1 cellular context compared by ENCODE assay signal in the genomic region with DNA sequence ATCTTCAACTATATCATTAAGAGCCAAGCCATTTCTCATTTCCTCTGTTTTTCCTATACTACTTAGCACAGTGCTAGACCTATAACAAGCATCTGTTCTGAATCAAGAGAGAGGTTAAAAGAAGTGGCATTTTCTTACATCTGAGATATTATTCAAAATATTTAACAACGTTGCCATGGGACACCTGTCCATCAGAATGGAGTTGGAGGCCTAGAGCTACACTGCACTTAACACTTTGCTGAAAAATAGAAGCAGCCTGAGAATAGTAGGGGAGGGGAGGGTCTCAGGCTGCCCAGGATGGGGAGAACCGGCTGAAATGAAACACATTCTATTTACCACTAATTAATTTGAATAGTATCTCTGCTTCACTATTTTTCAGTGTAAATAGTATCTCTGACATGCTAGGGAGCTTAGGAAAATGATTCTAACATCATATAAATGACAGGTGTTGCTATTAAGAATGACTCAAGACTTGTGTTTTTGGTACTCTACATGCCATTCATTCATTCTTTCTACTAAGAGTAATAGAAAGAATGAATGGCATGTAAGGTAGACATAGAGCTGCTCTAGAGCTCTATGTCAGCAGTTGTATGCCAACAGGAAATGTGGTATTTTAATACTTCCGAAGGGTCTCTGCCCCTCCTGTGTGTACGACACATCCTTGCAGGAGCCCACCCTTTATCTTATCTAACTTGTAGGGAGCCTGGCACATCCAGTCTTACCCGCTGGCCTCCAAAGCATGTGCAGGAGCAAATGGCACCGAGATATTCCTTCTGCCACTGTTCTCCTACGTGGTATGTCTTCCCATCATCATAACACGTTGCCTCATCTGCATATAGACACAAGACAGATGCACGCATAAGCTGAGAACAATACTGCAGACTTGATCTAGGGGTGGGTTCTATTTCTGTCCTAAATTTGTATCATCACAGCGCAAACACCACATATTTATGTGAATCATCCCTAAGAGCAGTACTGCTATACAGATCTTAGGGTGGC.
TF ChIP-seq lines count a peak whose summit lies in the region.

No MANE protein-coding gene starts in this region.

TF ChIP-seq in WTC11, 78 proteins besides CTCF, POLR2A, EP300 and RAD21:
- TF ChIP-seq, protein P1, sequence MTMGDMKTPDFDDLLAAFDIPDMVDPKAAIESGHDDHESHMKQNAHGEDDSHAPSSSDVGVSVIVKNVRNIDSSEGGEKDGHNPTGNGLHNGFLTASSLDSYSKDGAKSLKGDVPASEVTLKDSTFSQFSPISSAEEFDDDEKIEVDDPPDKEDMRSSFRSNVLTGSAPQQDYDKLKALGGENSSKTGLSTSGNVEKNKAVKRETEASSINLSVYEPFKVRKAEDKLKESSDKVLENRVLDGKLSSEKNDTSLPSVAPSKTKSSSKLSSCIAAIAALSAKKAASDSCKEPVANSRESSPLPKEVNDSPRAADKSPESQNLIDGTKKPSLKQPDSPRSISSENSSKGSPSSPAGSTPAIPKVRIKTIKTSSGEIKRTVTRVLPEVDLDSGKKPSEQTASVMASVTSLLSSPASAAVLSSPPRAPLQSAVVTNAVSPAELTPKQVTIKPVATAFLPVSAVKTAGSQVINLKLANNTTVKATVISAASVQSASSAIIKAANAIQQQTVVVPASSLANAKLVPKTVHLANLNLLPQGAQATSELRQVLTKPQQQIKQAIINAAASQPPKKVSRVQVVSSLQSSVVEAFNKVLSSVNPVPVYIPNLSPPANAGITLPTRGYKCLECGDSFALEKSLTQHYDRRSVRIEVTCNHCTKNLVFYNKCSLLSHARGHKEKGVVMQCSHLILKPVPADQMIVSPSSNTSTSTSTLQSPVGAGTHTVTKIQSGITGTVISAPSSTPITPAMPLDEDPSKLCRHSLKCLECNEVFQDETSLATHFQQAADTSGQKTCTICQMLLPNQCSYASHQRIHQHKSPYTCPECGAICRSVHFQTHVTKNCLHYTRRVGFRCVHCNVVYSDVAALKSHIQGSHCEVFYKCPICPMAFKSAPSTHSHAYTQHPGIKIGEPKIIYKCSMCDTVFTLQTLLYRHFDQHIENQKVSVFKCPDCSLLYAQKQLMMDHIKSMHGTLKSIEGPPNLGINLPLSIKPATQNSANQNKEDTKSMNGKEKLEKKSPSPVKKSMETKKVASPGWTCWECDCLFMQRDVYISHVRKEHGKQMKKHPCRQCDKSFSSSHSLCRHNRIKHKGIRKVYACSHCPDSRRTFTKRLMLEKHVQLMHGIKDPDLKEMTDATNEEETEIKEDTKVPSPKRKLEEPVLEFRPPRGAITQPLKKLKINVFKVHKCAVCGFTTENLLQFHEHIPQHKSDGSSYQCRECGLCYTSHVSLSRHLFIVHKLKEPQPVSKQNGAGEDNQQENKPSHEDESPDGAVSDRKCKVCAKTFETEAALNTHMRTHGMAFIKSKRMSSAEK (CRISPR knock-in tag; IDR thresholded peaks at IDR 0.05; ENCODE audit: borderline replicate concordance): no peak
- TF ChIP-seq NR1H2 (CRISPR knock-in tag; IDR thresholded peaks at IDR 0.05): no peak
- TF ChIP-seq, protein P2, sequence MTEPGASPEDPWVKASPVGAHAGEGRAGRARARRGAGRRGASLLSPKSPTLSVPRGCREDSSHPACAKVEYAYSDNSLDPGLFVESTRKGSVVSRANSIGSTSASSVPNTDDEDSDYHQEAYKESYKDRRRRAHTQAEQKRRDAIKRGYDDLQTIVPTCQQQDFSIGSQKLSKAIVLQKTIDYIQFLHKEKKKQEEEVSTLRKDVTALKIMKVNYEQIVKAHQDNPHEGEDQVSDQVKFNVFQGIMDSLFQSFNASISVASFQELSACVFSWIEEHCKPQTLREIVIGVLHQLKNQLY (CRISPR knock-in tag; IDR thresholded peaks at IDR 0.05): no peak
- TF ChIP-seq RORB (CRISPR knock-in tag; IDR thresholded peaks at IDR 0.05): no peak; the same call in 1 of the 2 replicates
- no peak for TF ChIP-seq RELA (CRISPR knock-in tag; IDR thresholded peaks at IDR 0.05; ENCODE audit: borderline replicate concordance)
- no peak for TF ChIP-seq CREB1 (CRISPR knock-in tag; IDR thresholded peaks at IDR 0.05)
- no peak for TF ChIP-seq EMX1 (CRISPR knock-in tag; IDR thresholded peaks at IDR 0.05)
- no peak for TF ChIP-seq NFE2L1 (CRISPR knock-in tag; IDR thresholded peaks at IDR 0.05)
- no peak for TF ChIP-seq FOXK1 (CRISPR knock-in tag; IDR thresholded peaks at IDR 0.05)
- TF ChIP-seq, protein P3, sequence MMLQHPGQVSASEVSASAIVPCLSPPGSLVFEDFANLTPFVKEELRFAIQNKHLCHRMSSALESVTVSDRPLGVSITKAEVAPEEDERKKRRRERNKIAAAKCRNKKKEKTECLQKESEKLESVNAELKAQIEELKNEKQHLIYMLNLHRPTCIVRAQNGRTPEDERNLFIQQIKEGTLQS (CRISPR knock-in tag; conservative IDR thresholded peaks at IDR 0.05): no peak
- TF ChIP-seq ZNF423 (CRISPR knock-in tag; IDR thresholded peaks at IDR 0.05): no peak
- TF ChIP-seq MXD4 (CRISPR knock-in tag; IDR thresholded peaks at IDR 0.05; ENCODE audit: borderline replicate concordance): no peak
